17 cellular contexts compared by ENCODE assay signal in the genomic region with DNA sequence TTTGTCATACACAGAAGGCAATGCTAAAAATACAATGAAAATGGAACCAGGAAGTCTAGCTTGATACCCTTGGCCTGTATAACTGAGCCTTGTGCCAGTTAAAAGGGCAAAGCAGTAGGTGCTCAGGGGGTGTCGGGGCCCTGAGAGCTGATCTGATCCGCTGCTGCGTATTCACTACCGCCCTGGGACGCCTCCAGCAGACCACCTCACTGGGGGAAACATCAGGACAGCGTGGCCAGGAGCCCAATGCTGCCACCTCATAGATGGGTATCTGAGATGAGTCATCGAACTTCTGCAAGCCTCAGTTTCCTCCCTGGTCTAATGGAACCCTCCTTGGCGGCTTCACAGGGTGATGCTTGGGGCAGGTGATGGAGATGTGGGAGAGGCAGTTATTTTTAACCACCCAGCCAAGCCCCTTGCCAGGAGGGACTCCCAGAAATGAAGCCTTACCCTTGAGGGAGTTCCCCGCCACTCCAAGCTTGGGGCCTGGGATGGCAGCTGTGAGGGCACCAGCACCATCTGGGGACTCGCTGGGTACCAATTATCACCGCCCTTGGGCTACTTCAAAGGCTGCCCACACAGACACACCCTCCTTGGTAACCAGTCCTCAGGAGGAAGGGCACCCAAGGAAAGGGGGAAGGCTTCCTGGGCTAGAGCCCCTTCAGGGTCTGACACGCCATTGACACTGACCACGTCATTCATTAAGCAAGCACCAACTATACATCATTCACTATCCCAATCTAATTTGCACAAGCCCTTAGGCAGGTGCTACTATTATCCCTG. TPM values are rescaled to one million over a fixed set of nuclear protein-coding genes. Genes with fewer than 3 reads are reported as not detected.
A peak's percentile ranks its signal among the peaks of the same experiment; 100 is the strongest.
DNase-seq lines count a peak whose midpoint lies in the region; ATAC-seq and TF ChIP-seq lines count a peak whose summit lies in the region.
"Had no signal": no experiment of that assay in that cellular context is flagged by ENCODE, and none has a peak within 500 bp of the region (broad histone marks: within the 10 kb centered on the region; RNA-seq: fewer than 3 reads in every experiment).

No MANE protein-coding gene starts in this region.

- H3K4me1 Mint-ChIP-seq in naive B cell: peaks cover 51 to 88% (median 82%) of the 10 kb centered on the region in 3 donors

- H3K27me3 ChIP-seq in right atrium auricular region: no peaks in the 10 kb centered on the region
- no peaks in the 10 kb centered on the region for H3K27me3 ChIP-seq in lower lobe of right lung (ENCODE audit: low read depth)

- H3K9me3 Mint-ChIP-seq in naive B cell: no peaks in the 10 kb centered on the region
- H3K9me3 Mint-ChIP-seq: HFFc6 had no signal

- no peak for DNase-seq in right atrium auricular region (ENCODE audit: low spot score)
- no peak for DNase-seq in left cardiac atrium
- peak; percentile 65 for DNase-seq in NCI-H69 (lab: John Stamatoyannopoulos, UW)
- DNase-seq in naive B cell: no peak
- no peak for DNase-seq in RWPE1 (ENCODE audit: low spot score)
- no peak for DNase-seq in lower lobe of right lung
- DNase-seq in NCI-H2081 treated with DMSO at 0.1 percent for 48 hours (lab: John Stamatoyannopoulos, UW): no peak
- DNase-seq: COR-L47, DMS79 treated with DMSO at 0.1 percent for 48 hours, HFFc6, KBM-7, NCI-H1048, NCI-H146, NCI-H2227 treated with DMSO at 0.1 percent for 48 hours, NCI-H526 treated with DMSO at 0.1 percent for 48 hours, PC-3 had no signal

- no peak for TF ChIP-seq CTCF in right atrium auricular region (IDR thresholded peaks at IDR 0.05)
- TF ChIP-seq CTCF in RWPE1 (conservative IDR thresholded peaks at IDR 0.05; ENCODE audit: low read depth): no peak
- TF ChIP-seq CTCF in lower lobe of right lung (IDR thresholded peaks at IDR 0.05): no peak

- no peak overlapping the region for H3K4me3 ChIP-seq in right atrium auricular region
- no peak overlapping the region for H3K4me3 ChIP-seq in lower lobe of right lung

- CTCF ChIA-PET in RWPE1 (lab: Yijun Ruan, JAX): interaction anchor here (0.6 kb wide), 1 partner anchor 179 kb away, joined by 3 read pairs; no protein-coding TSS in a partner anchor

- H3K27me3 Mint-ChIP-seq in naive B cell: no peaks in the 10 kb centered on the region

- H3K27ac ChIP-seq in right atrium auricular region (peak overlapping the region; percentile 56 to 61), RWPE1 (no peak overlapping the region), lower lobe of right lung (no peak overlapping the region)
- H3K27ac ChIP-seq: HL-60 had no signal

- H3K36me3 Mint-ChIP-seq in naive B cell: no peaks in the 10 kb centered on the region

- intact Hi-C loops in left cardiac atrium (cut with DNase I): loop anchor here in 1 of 2 donors (10.0 kb wide), 1 partner anchor 360 kb away; no protein-coding TSS in a partner anchor
- intact Hi-C loops in lower lobe of right lung (cut with DNase I): no loop called here

- POLR2A ChIA-PET in RWPE1 (lab: Yijun Ruan, JAX; ENCODE audit: low non-redundant PET): no interaction called here

- peaks cover 0 to 82% of the 10 kb centered on the region in 2 donors for H3K4me1 ChIP-seq in right atrium auricular region
- H3K4me1 ChIP-seq in lower lobe of right lung: peaks cover 74% of the 10 kb centered on the region

- H3K27ac Mint-ChIP-seq in naive B cell: peak overlapping the region; percentile 20 to 90 (median 72)
- H3K27ac Mint-ChIP-seq: HFFc6 had no signal

- ATAC-seq in left cardiac atrium (no peak), naive B cell (ENCODE audit: low read depth in 2 of 2) (no peak), lower lobe of right lung (no peak)
- ATAC-seq: PC-3 had no signal

- peaks cover 15% of the 10 kb centered on the region for H3K36me3 ChIP-seq in right atrium auricular region
- peaks cover 23% of the 10 kb centered on the region for H3K36me3 ChIP-seq in lower lobe of right lung

- H3K9me3 ChIP-seq in right atrium auricular region (no peaks in the 10 kb centered on the region), lower lobe of right lung (no peaks in the 10 kb centered on the region)

- H3K4me3 Mint-ChIP-seq in naive B cell: peak overlapping the region in 3 of 8 donors; percentile 6 to 29 (median 24)
- H3K4me3 Mint-ChIP-seq: HFFc6 had no signal

RNA-seq across cellular contexts. Expression of a gene that starts 7.8 kb away (rescaled TPM):
- total RNA-seq in right atrium auricular region (100 to 1,000 TPM; 129 to 164 TPM), left cardiac atrium (10 to 100 TPM; 68.5 to 84.9 TPM), lower lobe of right lung (29.9 TPM)
- 10 to 100 TPM; 10.1 to 22.6 (median 15.6) TPM for polyA plus RNA-seq in naive B cell (ENCODE audit: low read depth in 6 of 6)

RNA-seq across cellular contexts. Expression of a gene that starts 9.8 kb away (rescaled TPM):
- total RNA-seq in right atrium auricular region: 10 to 100 TPM; 24.1 to 49.0 TPM
- 10 to 100 TPM; 25.5 to 30.2 TPM for total RNA-seq in left cardiac atrium
- polyA plus RNA-seq in naive B cell (ENCODE audit: low read depth in 6 of 6): 10 to 100 TPM; 11.8 to 34.9 (median 18.7) TPM
- total RNA-seq in lower lobe of right lung: 34.6 TPM

RNA-seq across cellular contexts. Expression of a gene that starts 57.5 kb away (rescaled TPM):
- total RNA-seq in right atrium auricular region (1 to 10 TPM; 3.2 to 3.4 TPM), left cardiac atrium (1 to 10 TPM; 6.6 to 9.9 TPM), lower lobe of right lung (119 TPM)
- 100 to 1,000 TPM; 130 to 259 (median 150) TPM for polyA plus RNA-seq in naive B cell (ENCODE audit: low read depth in 6 of 6)
- total RNA-seq: PC-3 had no signal

Comparison
In these comparisons a context has a peak if more than half of its experiments do, and no peak if none do; other contexts are left out.
1. H3K27ac ChIP-seq: peak in right atrium auricular region (2 of 2); none in RWPE1 (single experiment) and lower lobe of right lung (single experiment).
2. RNA of a gene that starts 57.5 kb away (total RNA-seq): 119 TPM in lower lobe of right lung (single experiment); 6.6 to 9.9 TPM in left cardiac atrium and 3.2 to 3.4 TPM in right atrium auricular region; every median in the first group is over 10 times any median in the second.